12 cellular contexts compared by ENCODE assay signal in genomic region chr1:246005067-246005466, GRCh38.
DNase-seq lines count a peak whose midpoint lies in the region; ATAC-seq and TF ChIP-seq lines count a peak whose summit lies in the region.
"Had no signal": no experiment of that assay in that cellular context is flagged by ENCODE, and none has a peak within 500 bp of the region (broad histone marks: within the 10 kb centered on the region; RNA-seq: fewer than 3 reads in every experiment).

No MANE protein-coding gene starts in this region.

- peaks cover under 1% of the 10 kb centered on the region for H3K9me3 Mint-ChIP-seq in osteocyte (ENCODE audit: unreplicated experiment)
- H3K9me3 Mint-ChIP-seq in activated CD4-positive, alpha-beta T cell treated with anti-CD3 and anti-CD28 coated beads for 36 hours (ENCODE audit: low read depth) = no peaks in the 10 kb centered on the region
- H3K9me3 Mint-ChIP-seq: IgD-negative memory B cell; T-helper 2 cell treated with Interferon-gamma antibody and Interleukin-4, amounts not matched to agents 5 μg/mL and 100 μg/mL, for 36 hours had no signal

- no peak for ATAC-seq in activated CD4-positive, alpha-beta T cell treated with anti-CD3 and anti-CD28 coated beads for 36 hours

- TF ChIP-seq CTCF in osteocyte (IDR thresholded peaks at IDR 0.05) = no peak

- peak overlapping the region; percentile 24 for H3K27ac Mint-ChIP-seq in osteocyte (ENCODE audit: unreplicated experiment)
- H3K27ac Mint-ChIP-seq in activated CD4-positive, alpha-beta T cell treated with anti-CD3 and anti-CD28 coated beads for 36 hours = no peak overlapping the region
- H3K27ac Mint-ChIP-seq: T-helper 2 cell treated with Interferon-gamma antibody and Interleukin-4, amounts not matched to agents 5 μg/mL and 100 μg/mL, for 36 hours had no signal

- no peak overlapping the region for H3K4me3 Mint-ChIP-seq in osteocyte (ENCODE audit: unreplicated experiment)
- H3K4me3 Mint-ChIP-seq in activated CD4-positive, alpha-beta T cell treated with anti-CD3 and anti-CD28 coated beads for 36 hours = no peak overlapping the region
- H3K4me3 Mint-ChIP-seq: IgD-negative memory B cell; T-helper 2 cell treated with Interferon-gamma antibody and Interleukin-4, amounts not matched to agents 5 μg/mL and 100 μg/mL, for 36 hours had no signal

- peak; percentile 84 for DNase-seq in ELR (ENCODE audit: low read depth)
- peak; percentile 91 for DNase-seq in NCI-H226
- peak; percentile 83 for DNase-seq in epidermal melanocyte (ENCODE audit: insufficient read length, low spot score)
- no peak for DNase-seq in osteocyte (ENCODE audit: extremely low spot score, unreplicated experiment)
- DNase-seq in activated CD4-positive, alpha-beta T cell treated with anti-CD3 and anti-CD28 coated beads for 36 hours = no peak
- DNase-seq in NCI-H146 treated with DMSO at 0.1 percent for 48 hours (lab: John Stamatoyannopoulos, UW; ENCODE audit: unreplicated experiment) = no peak
- DNase-seq in NCI-H1092 (lab: John Stamatoyannopoulos, UW) = no peak
- DNase-seq in GF-D8 (lab: John Stamatoyannopoulos, UW) = no peak
- DNase-seq: cerebellar nuclear complex, NCI-H524 had no signal

- H3K4me1 Mint-ChIP-seq in osteocyte (ENCODE audit: unreplicated experiment) = peaks cover 48% of the 10 kb centered on the region
- no peaks in the 10 kb centered on the region for H3K4me1 Mint-ChIP-seq in activated CD4-positive, alpha-beta T cell treated with anti-CD3 and anti-CD28 coated beads for 36 hours

- POLR2A ChIA-PET in activated CD4-positive, alpha-beta T cell treated with anti-CD3 and anti-CD28 coated beads for 36 hours (lab: Charles Lee) = no interaction called here

- H3K27me3 Mint-ChIP-seq in osteocyte (ENCODE audit: unreplicated experiment) = no peaks in the 10 kb centered on the region
- H3K27me3 Mint-ChIP-seq in activated CD4-positive, alpha-beta T cell treated with anti-CD3 and anti-CD28 coated beads for 36 hours = no peaks in the 10 kb centered on the region
- H3K27me3 Mint-ChIP-seq: IgD-negative memory B cell had no signal

- intact Hi-C loops in activated CD4-positive, alpha-beta T cell treated with anti-CD3 and anti-CD28 coated beads for 36 hours (cut with DNase I, micrococcal nuclease) = loop anchor here in 1 of 2 experiments (10.0 kb wide), 1 partner anchor 340 kb away; no protein-coding TSS in a partner anchor

- H3K36me3 Mint-ChIP-seq in osteocyte (ENCODE audit: unreplicated experiment) = no peaks in the 10 kb centered on the region
- no peaks in the 10 kb centered on the region for H3K36me3 Mint-ChIP-seq in activated CD4-positive, alpha-beta T cell treated with anti-CD3 and anti-CD28 coated beads for 36 hours (ENCODE audit: low read depth)

- CTCF ChIA-PET in activated CD4-positive, alpha-beta T cell treated with anti-CD3 and anti-CD28 coated beads for 36 hours (lab: Charles Lee) = interaction anchor here (0.6 to 1.0 kb wide), 4 partner anchors 14 to 852 kb away, joined by 3 to 5 read pairs (median 3); no protein-coding TSS in a partner anchor

Comparison
In these comparisons a context has a peak if more than half of its experiments do, and no peak if none do; other contexts are left out.
1. DNase-seq: peak in ELR (single experiment), NCI-H226 (single experiment) and epidermal melanocyte (single experiment); none in osteocyte (single experiment), activated CD4-positive, alpha-beta T cell treated with anti-CD3 and anti-CD28 coated beads for 36 hours (single experiment), NCI-H146 treated with DMSO at 0.1 percent for 48 hours (single experiment), NCI-H1092 (single experiment) and GF-D8 (single experiment).